ENCODE assay signal across 1 cellular context in the genomic region with DNA sequence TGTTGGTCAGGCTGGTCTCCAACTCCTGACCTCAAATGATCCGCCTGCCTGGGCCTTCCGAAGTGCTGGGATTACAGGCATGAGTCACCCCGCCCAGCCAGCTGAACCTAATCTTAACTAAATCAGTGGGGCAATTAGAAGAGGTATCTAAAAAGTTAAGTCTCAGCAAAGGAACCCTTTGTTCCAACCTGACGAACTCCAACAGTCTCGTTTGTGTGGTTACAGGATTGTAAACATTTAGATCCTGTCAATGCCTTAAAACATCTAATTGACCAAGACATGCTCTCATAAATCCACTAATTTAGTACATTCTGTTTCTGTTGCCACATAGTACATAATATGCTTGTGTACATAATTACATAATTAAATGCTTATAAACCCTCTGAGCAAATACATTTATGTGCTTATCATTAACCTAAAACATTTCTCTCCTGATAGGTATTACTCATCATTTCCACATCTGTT.
TF ChIP-seq lines count a peak whose summit lies in the region.

No MANE protein-coding gene starts in this region.

TF ChIP-seq in HepG2, 621 proteins besides CTCF, POLR2A, EP300 and RAD21 (continued from another document):
- TF ChIP-seq CERS6 (CRISPR knock-in tag; IDR thresholded peaks at IDR 0.05) (no peak), THRA (CRISPR knock-in tag; IDR thresholded peaks at IDR 0.05; ENCODE audit: borderline replicate concordance) (peak; percentile 79; the same call in 1 of the 2 replicates), TFAP4 (IDR thresholded peaks at IDR 0.05; ENCODE audit: borderline replicate concordance, low read depth) (peak; percentile 43; the same call in 1 of the 2 replicates), REPIN1 (CRISPR knock-in tag; IDR thresholded peaks at IDR 0.05; ENCODE audit: borderline replicate concordance, low read depth) (no peak), ZNF235 (CRISPR knock-in tag; IDR thresholded peaks at IDR 0.05; ENCODE audit: borderline replicate concordance) (no peak), ZGPAT (CRISPR knock-in tag; IDR thresholded peaks at IDR 0.05) (0 out of 2 replicates have a peak, but pooled peaks have one; percentile 33), SOX13 (IDR thresholded peaks at IDR 0.05) (no peak), SOX13 (CRISPR knock-in tag; conservative IDR thresholded peaks at IDR 0.05 in 1 of 2, IDR thresholded peaks at IDR 0.05 in 1 of 2) (0 out of 4 replicates have a peak, but pooled peaks of 1 of the 2 experiments have one; percentile 5), RXRA (CRISPR knock-in tag; IDR thresholded peaks at IDR 0.05) (peak; percentile 77; the same call in 1 of the 2 replicates), HOMEZ (CRISPR knock-in tag; IDR thresholded peaks at IDR 0.05; ENCODE audit: low read depth) (0 out of 2 replicates have a peak, but pooled peaks have one; percentile 22), FOXA1 (IDR thresholded peaks at IDR 0.05) (no peak), FOXA1 (CRISPR knock-in tag; IDR thresholded peaks at IDR 0.05) (peak; percentile 25; the same call in 1 of the 2 replicates), ZNF850 (CRISPR knock-in tag; conservative IDR thresholded peaks at IDR 0.05) (no peak), FOSL2 (CRISPR knock-in tag; IDR thresholded peaks at IDR 0.05) (peak; percentile 93), POGK (CRISPR knock-in tag; conservative IDR thresholded peaks at IDR 0.05) (no peak), ATF5 (CRISPR knock-in tag; IDR thresholded peaks at IDR 0.05; ENCODE audit: low read depth) (no peak), RXRB (CRISPR knock-in tag; IDR thresholded peaks at IDR 0.05; ENCODE audit: borderline replicate concordance) (0 out of 2 replicates have a peak, but pooled peaks have one; percentile 34)
- TF ChIP-seq, protein P1, sequence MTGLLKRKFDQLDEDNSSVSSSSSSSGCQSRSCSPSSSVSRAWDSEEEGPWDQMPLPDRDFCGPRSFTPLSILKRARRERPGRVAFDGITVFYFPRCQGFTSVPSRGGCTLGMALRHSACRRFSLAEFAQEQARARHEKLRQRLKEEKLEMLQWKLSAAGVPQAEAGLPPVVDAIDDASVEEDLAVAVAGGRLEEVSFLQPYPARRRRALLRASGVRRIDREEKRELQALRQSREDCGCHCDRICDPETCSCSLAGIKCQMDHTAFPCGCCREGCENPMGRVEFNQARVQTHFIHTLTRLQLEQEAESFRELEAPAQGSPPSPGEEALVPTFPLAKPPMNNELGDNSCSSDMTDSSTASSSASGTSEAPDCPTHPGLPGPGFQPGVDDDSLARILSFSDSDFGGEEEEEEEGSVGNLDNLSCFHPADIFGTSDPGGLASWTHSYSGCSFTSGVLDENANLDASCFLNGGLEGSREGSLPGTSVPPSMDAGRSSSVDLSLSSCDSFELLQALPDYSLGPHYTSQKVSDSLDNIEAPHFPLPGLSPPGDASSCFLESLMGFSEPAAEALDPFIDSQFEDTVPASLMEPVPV (CRISPR knock-in tag; IDR thresholded peaks at IDR 0.05), result no peak
TF ChIP-seq in HepG2: peak in this region for 13.
